Comparison of ENCODE assay signal across 8 cellular contexts in genomic region chr7:42940985-42941847, GRCh38. TPM values are rescaled to one million over a fixed set of nuclear protein-coding genes. Genes with fewer than 3 reads are reported as not detected.
DNase-seq lines count a peak whose midpoint lies in the region; ATAC-seq and TF ChIP-seq lines count a peak whose summit lies in the region.

No MANE protein-coding gene starts in this region.

- DNase-seq in NCI-H524 (lab: John Stamatoyannopoulos, UW) = peak; percentile 27 to 71
- no peak for DNase-seq in NCI-H524 treated with DMSO at 0.1 percent for 48 hours (lab: John Stamatoyannopoulos, UW)
- peak; percentile 66 for DNase-seq in NCI-H69 (lab: John Stamatoyannopoulos, UW)
- peak; percentile 84 to 85 for DNase-seq in activated CD4-positive, alpha-beta T cell treated with anti-CD3 and anti-CD28 coated beads, Interleukin-2, amount 50 U/mL, for 48 hours
- peak; percentile 71 to 97 (median 84) for DNase-seq in dorsolateral prefrontal cortex
- peak; percentile 64 to 72 for DNase-seq in memory B cell (ENCODE audit: low spot score in 2 of 2)
- DNase-seq in stimulated activated CD8-positive, alpha-beta memory T cell treated with anti-CD3 and anti-CD28 coated beads, Interleukin-15, amount 100 ng/mL, for 4 hours (ENCODE audit: low read depth in 2 of 2) = peak; percentile 27 to 46

- H3K4me3 ChIP-seq in dorsolateral prefrontal cortex = peak overlapping the region in 2 of 59 donors; percentile 1 to 5

- peaks cover 10% of the 10 kb centered on the region for H3K36me3 Mint-ChIP-seq in memory B cell

- H3K27ac ChIP-seq in dorsolateral prefrontal cortex = no peak overlapping the region

- no peaks in the 10 kb centered on the region for H3K9me3 Mint-ChIP-seq in memory B cell

- H3K4me3 Mint-ChIP-seq in memory B cell = no peak overlapping the region

- ATAC-seq in HG03175 (IDR thresholded peaks at IDR 0.05; ENCODE audit: unreplicated experiment) = peak; percentile 74
- peak; percentile 77 for ATAC-seq in memory B cell (ENCODE audit: low read depth)

- no peaks in the 10 kb centered on the region for H3K27me3 ChIP-seq in dorsolateral prefrontal cortex

- H3K4me1 Mint-ChIP-seq in memory B cell = peaks cover 4% of the 10 kb centered on the region

- intact Hi-C loops in dorsolateral prefrontal cortex (cut with DNase I) = loop anchor here (5.0 to 10.0 kb wide), 3 partner anchors 174 to 781 kb away; partner anchors contain the start of gene HECW1 (in 1 of the 2)

- H3K27ac Mint-ChIP-seq in memory B cell = no peak overlapping the region

- H3K27me3 Mint-ChIP-seq in memory B cell = no peaks in the 10 kb centered on the region

- TF ChIP-seq CTCF in dorsolateral prefrontal cortex (IDR thresholded peaks at IDR 0.05 in 54 of 56, conservative IDR thresholded peaks at IDR 0.05 in 2 of 56; ENCODE audit: low read depth in 1 of 56, partially characterized antibody in 56 of 56) = peak; percentile 75 to 97 (median 89)

RNA-seq across cellular contexts. Expression of gene MRPL32, which starts 9.0 kb away (rescaled TPM):
- 10 to 100 TPM; 17.8 to 51.0 (median 35.6) TPM for total RNA-seq in dorsolateral prefrontal cortex

RNA-seq across cellular contexts. Expression of gene PSMA2, which starts 9.2 kb away (rescaled TPM):
- total RNA-seq in dorsolateral prefrontal cortex = 10 to 100 TPM; 17.0 to 46.6 (median 32.7) TPM

RNA-seq across cellular contexts. Expression of gene C7orf25, which starts 29.3 kb away (rescaled TPM):
- total RNA-seq in dorsolateral prefrontal cortex = 10 to 100 TPM in 106 of 120 experiments, 1 to 10 TPM in 14; 6.9 to 25.1 (median 13.1) TPM
